Comparison of ENCODE assay signal across 8 cellular contexts in the genomic region with DNA sequence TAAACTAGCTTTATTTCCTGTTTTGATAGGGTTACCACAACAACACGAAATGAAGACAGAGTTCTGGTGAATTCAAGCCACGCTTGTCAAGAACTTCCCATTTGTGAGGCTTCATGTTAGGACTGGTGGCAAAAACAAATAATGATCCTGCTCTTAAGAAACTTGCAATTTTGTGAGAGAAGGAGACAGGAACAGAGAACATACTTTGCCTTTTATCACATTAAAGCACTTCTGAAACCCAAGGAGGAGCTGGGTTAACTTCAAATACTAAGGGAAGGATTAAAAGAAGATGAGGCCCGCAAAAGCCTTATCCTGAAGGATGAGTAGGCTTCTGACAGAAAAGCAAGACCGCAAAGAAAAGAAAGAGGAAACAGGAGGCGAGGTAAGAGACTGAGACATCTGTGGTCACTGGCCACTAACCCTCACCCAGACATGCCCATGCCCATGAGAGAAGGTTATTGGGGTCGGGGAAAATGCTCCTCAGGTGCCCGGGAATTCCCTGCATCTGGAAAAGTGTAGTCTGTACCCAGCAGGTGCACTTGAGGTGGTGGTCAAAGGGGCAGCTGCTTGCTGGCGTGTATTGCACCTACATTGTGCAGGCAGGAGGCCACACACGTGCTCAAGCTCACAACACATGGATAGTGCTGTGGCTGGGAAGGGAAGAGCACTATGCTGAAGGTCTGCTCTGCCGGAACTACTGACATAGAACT. TPM values are rescaled to one million over a fixed set of nuclear protein-coding genes. Genes with fewer than 3 reads are reported as not detected.
A peak's percentile ranks its signal among the peaks of the same experiment; 100 is the strongest.
DNase-seq lines count a peak whose midpoint lies in the region; ATAC-seq and TF ChIP-seq lines count a peak whose summit lies in the region.

No MANE protein-coding gene starts in this region.

- no peak for TF ChIP-seq CTCF in smooth muscle cell (IDR thresholded peaks at IDR 0.05; ENCODE audit: borderline replicate concordance, insufficient read depth, poor library complexity, severe bottlenecking)

- H3K9ac ChIP-seq in smooth muscle cell (ENCODE audit: low read depth), result peak overlapping the region; percentile 71

- no peaks in the 10 kb centered on the region for H3F3A ChIP-seq in smooth muscle cell (ENCODE audit: low read depth)

- H3K27ac ChIP-seq in smooth muscle cell (ENCODE audit: low read depth), result peak overlapping the region; percentile 92

- peaks cover 98% of the 10 kb centered on the region for H4K20me1 ChIP-seq in smooth muscle cell (ENCODE audit: low read depth)

- H3K36me3 ChIP-seq in smooth muscle cell (ENCODE audit: low read depth), result no peaks in the 10 kb centered on the region

- 59% methylated on average over 10 of the region's 10 CpGs for WGBS in smooth muscle cell (ENCODE audit: low lambda C conversion rate)

- ATAC-seq in Right ventricle myocardium inferior, result peak; percentile 82
- peak; percentile 87 to 95 for ATAC-seq in activated naive CD4-positive, alpha-beta T cell treated with anti-CD3 and anti-CD28 coated beads, Interleukin-2, amount 50 U/mL, for 72 hours
- peak; percentile 88 to 89 for ATAC-seq in left cardiac atrium
- no peak for ATAC-seq in HG02870 (IDR thresholded peaks at IDR 0.05; ENCODE audit: unreplicated experiment)

- H3K4me3 ChIP-seq in smooth muscle cell, result no peak overlapping the region

- no peak for DNase-seq in Right ventricle myocardium inferior (ENCODE audit: missing footprints)
- no peak for DNase-seq in cardiac septum (ENCODE audit: low spot score)
- DNase-seq in NCI-H226, result peak; percentile 68
- DNase-seq in activated naive CD4-positive, alpha-beta T cell treated with anti-CD3 and anti-CD28 coated beads, Interleukin-2, amount 50 U/mL, for 72 hours (ENCODE audit: low spot score in 2 of 2), result peak; percentile 42 to 57
- DNase-seq in left cardiac atrium, result no peak
- DNase-seq in smooth muscle cell (lab: John Stamatoyannopoulos, UW; ENCODE audit: unreplicated experiment), result no peak
- DNase-seq in NCI-H1048 (lab: John Stamatoyannopoulos, UW), result no peak

- H3K9me3 Mint-ChIP-seq in activated naive CD4-positive, alpha-beta T cell treated with anti-CD3 and anti-CD28 coated beads, Interleukin-2, amount 50 U/mL, for 72 hours, result no peaks in the 10 kb centered on the region

- H3K79me2 ChIP-seq in smooth muscle cell (ENCODE audit: low read depth), result peaks cover 81% of the 10 kb centered on the region

- peaks cover 15% of the 10 kb centered on the region for H3K4me1 ChIP-seq in smooth muscle cell (ENCODE audit: low read depth)

- H3K9me3 ChIP-seq in smooth muscle cell (replicated peaks; ENCODE audit: low read depth), result no peaks in the 10 kb centered on the region

- H2AFZ ChIP-seq in smooth muscle cell (ENCODE audit: low read depth), result no peak overlapping the region

- intact Hi-C loops in Right ventricle myocardium inferior (cut with DNase I), result loop anchor here (5.0 kb wide), 1 partner anchor 50 kb away; the partner anchor contains the start of gene MAPK1
- intact Hi-C loops in cardiac septum (cut with DNase I), result no loop called here
- intact Hi-C loops in left cardiac atrium (cut with DNase I), result no loop called here

- peak overlapping the region; percentile 90 to 97 for H3K27ac Mint-ChIP-seq in activated naive CD4-positive, alpha-beta T cell treated with anti-CD3 and anti-CD28 coated beads, Interleukin-2, amount 50 U/mL, for 72 hours

- no peaks in the 10 kb centered on the region for H3K36me3 Mint-ChIP-seq in activated naive CD4-positive, alpha-beta T cell treated with anti-CD3 and anti-CD28 coated beads, Interleukin-2, amount 50 U/mL, for 72 hours

- no peaks in the 10 kb centered on the region for H3K27me3 ChIP-seq in smooth muscle cell (ENCODE audit: low read depth)

- peak overlapping the region; percentile 38 for H3K4me2 ChIP-seq in smooth muscle cell

RNA-seq across cellular contexts. Expression of gene MAPK1, which starts 50.5 kb away (rescaled TPM):
- 79.2 TPM for total RNA-seq in Right ventricle myocardium inferior
- total RNA-seq in cardiac septum, result 124 TPM
- total RNA-seq in activated naive CD4-positive, alpha-beta T cell treated with anti-CD3 and anti-CD28 coated beads, Interleukin-2, amount 50 U/mL, for 72 hours, result 10 to 100 TPM; 80.3 to 92.6 TPM
- total RNA-seq in left cardiac atrium, result 100 to 1,000 TPM in 1 of 2 donors, 10 to 100 TPM in 1; 98.3 to 104 TPM
- 57.1 and 69.3 TPM in 2 replicates for total RNA-seq in smooth muscle cell
- 53.7 and 62.3 TPM in 2 replicates for polyA plus RNA-seq in smooth muscle cell

Comparison
In these comparisons a context has a peak if more than half of its experiments do, and no peak if none do; other contexts are left out.
1. DNase-seq: peak in NCI-H226 (single experiment) and activated naive CD4-positive, alpha-beta T cell treated with anti-CD3 and anti-CD28 coated beads, Interleukin-2, amount 50 U/mL, for 72 hours (2 of 2); none in Right ventricle myocardium inferior (single experiment), cardiac septum (single experiment), left cardiac atrium (single experiment), smooth muscle cell (single experiment) and NCI-H1048 (single experiment).